Comparison of ENCODE assay signal across 8 cellular contexts in genomic region chr19:662207-662961, GRCh38. TPM values are rescaled to one million over a fixed set of nuclear protein-coding genes. Genes with fewer than 3 reads are reported as not detected.
DNase-seq lines count a peak whose midpoint lies in the region; ATAC-seq and TF ChIP-seq lines count a peak whose summit lies in the region.

No MANE protein-coding gene starts in this region.

- peak overlapping the region; percentile 97 to 98 for H3K4me3 Mint-ChIP-seq in stimulated activated naive B cell treated with anti-CD40 and anti-IgM and Interleukin-4, amounts not matched to agents 10 μg/mL and 1 μg/mL and 100 μg/mL, for 72 hours

- peaks cover 15% of the 10 kb centered on the region in 2 donors for H3K36me3 Mint-ChIP-seq in stimulated activated naive B cell treated with anti-CD40 and anti-IgM and Interleukin-4, amounts not matched to agents 10 μg/mL and 1 μg/mL and 100 μg/mL, for 72 hours

- peak overlapping the region; percentile 87 for H3K4me3 ChIP-seq in HUES48 (ENCODE audit: low read depth, low read length)
- H3K4me3 ChIP-seq in coronary artery, result peak overlapping the region; percentile 90
- peak overlapping the region; percentile 86 for H3K4me3 ChIP-seq in mononuclear cell (ENCODE audit: low read length)

- peaks cover 37 to 68% of the 10 kb centered on the region in 2 donors for H3K4me1 Mint-ChIP-seq in stimulated activated naive B cell treated with anti-CD40 and anti-IgM and Interleukin-4, amounts not matched to agents 10 μg/mL and 1 μg/mL and 100 μg/mL, for 72 hours

- H3K4me1 ChIP-seq in HUES48 (ENCODE audit: control insufficient read depth, insufficient read depth, low read length), result peaks cover 4% of the 10 kb centered on the region
- H3K4me1 ChIP-seq in mononuclear cell (ENCODE audit: insufficient read depth, low read length), result peaks cover 69% of the 10 kb centered on the region

- H3K27ac ChIP-seq in HUES48 (ENCODE audit: low read depth, low read length) (peak overlapping the region; percentile 78), coronary artery (peak overlapping the region; percentile 88 to 94)

- peaks cover 0 to under 1% of the 10 kb centered on the region in 2 donors for H3K27me3 Mint-ChIP-seq in stimulated activated naive B cell treated with anti-CD40 and anti-IgM and Interleukin-4, amounts not matched to agents 10 μg/mL and 1 μg/mL and 100 μg/mL, for 72 hours

- peak; percentile 6 for ATAC-seq in GM18511 (IDR thresholded peaks at IDR 0.05; ENCODE audit: unreplicated experiment)
- ATAC-seq in stimulated activated naive B cell treated with anti-CD40 and anti-IgM and Interleukin-4, amounts not matched to agents 10 μg/mL and 1 μg/mL and 100 μg/mL, for 72 hours (replicated peaks), result peak; percentile 46 to 52

- H3K36me3 ChIP-seq in HUES48 (ENCODE audit: control insufficient read depth, insufficient read depth, low read length), result peaks cover 2% of the 10 kb centered on the region; the same call in 1 of the 2 replicates

- H3K9ac ChIP-seq in HUES48 (ENCODE audit: low read depth, low read length), result peak overlapping the region; percentile 85

- no peak for TF ChIP-seq CTCF in coronary artery (IDR thresholded peaks at IDR 0.05)

- no peaks in the 10 kb centered on the region for H3K9me3 Mint-ChIP-seq in stimulated activated naive B cell treated with anti-CD40 and anti-IgM and Interleukin-4, amounts not matched to agents 10 μg/mL and 1 μg/mL and 100 μg/mL, for 72 hours

- peak overlapping the region; percentile 97 for H3K27ac Mint-ChIP-seq in stimulated activated naive B cell treated with anti-CD40 and anti-IgM and Interleukin-4, amounts not matched to agents 10 μg/mL and 1 μg/mL and 100 μg/mL, for 72 hours

- H3K27me3 ChIP-seq in HUES48 (ENCODE audit: control insufficient read depth, insufficient read depth, low read length) (no peaks in the 10 kb centered on the region; the same call in 1 of the 2 replicates), mononuclear cell (ENCODE audit: insufficient read depth, low read length) (no peaks in the 10 kb centered on the region)

- DNase-seq in A172 (ENCODE audit: low spot score), result peak; percentile 34
- DNase-seq in activated CD4-positive, alpha-beta T cell treated with anti-CD3 and anti-CD28 coated beads for 1 hour, result peak; percentile 53
- DNase-seq in coronary artery (ENCODE audit: low spot score), result no peak
- peak; percentile 53 for DNase-seq in stimulated activated naive B cell treated with anti-CD40 and anti-IgM and Interleukin-4, amounts not matched to agents 10 μg/mL and 1 μg/mL and 100 μg/mL, for 72 hours
- no peak for DNase-seq in superior temporal gyrus (ENCODE audit: extremely low spot score)

- H3K9me3 ChIP-seq in HUES48 (ENCODE audit: control insufficient read depth, insufficient read depth, low read length) (no peaks in the 10 kb centered on the region), mononuclear cell (ENCODE audit: low read depth, low read length) (no peaks in the 10 kb centered on the region)

RNA-seq across cellular contexts. Expression of gene RNF126, which starts 0.6 kb away (rescaled TPM):
- 40.9 and 62.4 TPM in 2 replicates for total RNA-seq in A172 (2014; rRNA removed; shearing (Covaris generic))
- total RNA-seq in mononuclear cell, result 80.6 TPM

RNA-seq across cellular contexts. Expression of gene FSTL3, which starts 13.8 kb away (rescaled TPM):
- total RNA-seq in A172 (2014; rRNA removed; shearing (Covaris generic)), result 267 and 269 TPM in 2 replicates
- total RNA-seq in mononuclear cell, result 0.73 TPM

RNA-seq across cellular contexts. Expression of gene FGF22, which starts 22.7 kb away (rescaled TPM):
- 0.17 TPM in 1 of 2 replicates, not detected in the other for total RNA-seq in A172 (2014; rRNA removed; shearing (Covaris generic))
- total RNA-seq in mononuclear cell, result 0.10 TPM

RNA-seq across cellular contexts. Expression of gene POLRMT, which starts 29.0 kb away (rescaled TPM):
- total RNA-seq in A172 (2014; rRNA removed; shearing (Covaris generic)), result 42.7 and 58.4 TPM in 2 replicates
- total RNA-seq in mononuclear cell, result 16.8 TPM

RNA-seq across cellular contexts. Expression of gene PRSS57, which starts 32.9 kb away (rescaled TPM):
- not detected in 2 replicates for total RNA-seq in A172 (2014; rRNA removed; shearing (Covaris generic))
- 5.4 TPM for total RNA-seq in mononuclear cell

Comparison
In these comparisons a context has a peak if more than half of its experiments do, and no peak if none do; other contexts are left out.
1. DNase-seq: peak in A172 (single experiment), activated CD4-positive, alpha-beta T cell treated with anti-CD3 and anti-CD28 coated beads for 1 hour (single experiment) and stimulated activated naive B cell treated with anti-CD40 and anti-IgM and Interleukin-4, amounts not matched to agents 10 μg/mL and 1 μg/mL and 100 μg/mL, for 72 hours (single experiment); none in coronary artery (single experiment) and superior temporal gyrus (single experiment).
2. RNA of gene FSTL3, which starts 13.8 kb away (total RNA-seq): 267 to 269 TPM in A172; 0.73 TPM in mononuclear cell (single experiment); every median in the first group is over 100 times any median in the second.
3. Peak in every context shown above with its lines, with median percentiles within 50 percentile points of each other: H3K4me3 ChIP-seq.